In genomic region chr10:3163879-3164278, GRCh38 we compare ENCODE assay signal across 26 cellular contexts.
"Had no signal": no experiment of that assay in that cellular context is flagged by ENCODE, and none has a peak within 500 bp of the region (broad histone marks: within the 10 kb centered on the region; RNA-seq: fewer than 3 reads in every experiment).

No MANE protein-coding gene starts in this region.

- H3K4me1 Mint-ChIP-seq: endodermal cell, memory B cell had no signal

- H3K4me3 Mint-ChIP-seq: dendritic cell treated with granulocyte-macrophage colony-stimulating factor and Interleukin-4, amounts not matched to agents 40 ng/mL and 50 ng/mL, for 4 days; effector memory CD8-positive, alpha-beta T cell; endodermal cell; memory B cell had no signal

- H3K27me3 ChIP-seq: colonic mucosa, esophagus squamous epithelium, gastrocnemius medialis, heart right ventricle, left lung had no signal

- H3K9me3 ChIP-seq: colonic mucosa, esophagus squamous epithelium, gastrocnemius medialis, heart right ventricle, left lung, lower lobe of right lung had no signal

- FAIRE-seq: endometrium, islet of Langerhans, keratinocyte had no signal

- ATAC-seq: effector memory CD8-positive, alpha-beta T cell; esophagus mucosa; gastrocnemius medialis; heart right ventricle; left cardiac atrium; left lung; left ventricle myocardium superior; lower lobe of right lung had no signal

- H3K4me3 ChIP-seq: colonic mucosa, esophagus squamous epithelium, gastrocnemius medialis, heart right ventricle, left lung, lower lobe of right lung had no signal

- H3K27me3 Mint-ChIP-seq: dendritic cell treated with granulocyte-macrophage colony-stimulating factor and Interleukin-4, amounts not matched to agents 40 ng/mL and 50 ng/mL, for 4 days; effector memory CD8-positive, alpha-beta T cell; memory B cell had no signal

- H3K4me1 ChIP-seq: colonic mucosa, esophagus squamous epithelium, gastrocnemius medialis, left lung, lower lobe of right lung had no signal

- H3K9me3 Mint-ChIP-seq: dendritic cell treated with granulocyte-macrophage colony-stimulating factor and Interleukin-4, amounts not matched to agents 40 ng/mL and 50 ng/mL, for 4 days; effector memory CD8-positive, alpha-beta T cell; endodermal cell; memory B cell had no signal

- H3K27ac Mint-ChIP-seq: dendritic cell treated with granulocyte-macrophage colony-stimulating factor and Interleukin-4, amounts not matched to agents 40 ng/mL and 50 ng/mL, for 4 days; effector memory CD8-positive, alpha-beta T cell; endodermal cell; memory B cell had no signal

- H3K27ac ChIP-seq: colonic mucosa, epithelial cell of prostate, esophagus squamous epithelium, gastrocnemius medialis, heart right ventricle, left lung, lower lobe of right lung had no signal

- DNase-seq: colonic mucosa; cortex of kidney; effector CD8-positive, alpha-beta T cell; effector memory CD8-positive, alpha-beta T cell; erythroblast; esophagus squamous epithelium; foreskin fibroblast; foreskin melanocyte; gastrocnemius medialis; glutamatergic neuron; heart right ventricle; hippocampal formation; left cardiac atrium; left lung; left ventricle myocardium superior; lower lobe of right lung; mesendoderm; midbrain had no signal
